Comparison of ENCODE assay signal across 1 cellular context in the genomic region with DNA sequence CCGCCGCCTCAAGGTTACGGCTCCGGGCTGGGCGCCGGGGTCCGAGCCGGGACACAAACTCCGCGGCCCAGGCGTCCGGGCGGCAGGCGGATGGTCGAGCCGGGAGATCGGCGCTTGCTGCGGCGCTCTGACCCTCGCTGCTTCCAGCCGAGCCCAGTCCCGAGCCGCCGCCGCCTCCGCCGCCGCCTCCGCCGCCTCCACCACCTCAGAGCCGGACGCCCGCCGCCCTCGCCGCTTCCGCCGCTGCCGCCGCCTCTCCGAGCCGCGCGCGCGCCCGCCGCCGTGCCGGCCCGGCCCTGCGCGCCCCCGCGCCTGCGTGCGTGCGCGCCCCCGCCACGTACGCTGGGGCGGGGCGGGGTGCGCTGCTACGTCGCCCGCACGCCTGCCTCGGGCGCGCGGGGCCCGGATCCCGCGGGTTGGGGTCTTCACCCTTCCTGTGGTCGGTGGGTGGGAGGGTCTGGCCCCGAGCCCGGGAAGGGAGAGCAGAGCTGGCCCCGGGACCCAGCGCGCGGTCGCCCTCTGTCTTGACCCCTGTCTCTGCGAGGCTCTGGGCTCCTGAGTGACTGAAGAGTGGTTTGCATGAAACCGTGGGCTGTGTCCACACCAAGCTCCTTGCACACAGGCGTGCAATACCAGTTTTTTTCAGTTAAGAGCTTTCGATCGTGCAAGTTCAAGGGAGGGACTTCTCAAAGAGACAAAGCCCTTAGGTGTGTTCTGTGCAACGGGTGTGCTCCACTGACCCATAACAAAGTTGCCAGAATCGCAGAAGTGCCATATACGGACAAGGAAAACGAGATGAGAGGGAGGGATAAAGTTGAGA.
TF ChIP-seq lines count a peak whose summit lies in the region.

A gene (minus strand): TSS at position 256 of the 820 bp plus-strand sequence. CDS start 328 bp downstream, outside the sequence.

TF ChIP-seq in HepG2, 621 proteins besides CTCF, POLR2A, EP300 and RAD21 (continued from another document and continues in another):
- TF ChIP-seq, protein P1, sequence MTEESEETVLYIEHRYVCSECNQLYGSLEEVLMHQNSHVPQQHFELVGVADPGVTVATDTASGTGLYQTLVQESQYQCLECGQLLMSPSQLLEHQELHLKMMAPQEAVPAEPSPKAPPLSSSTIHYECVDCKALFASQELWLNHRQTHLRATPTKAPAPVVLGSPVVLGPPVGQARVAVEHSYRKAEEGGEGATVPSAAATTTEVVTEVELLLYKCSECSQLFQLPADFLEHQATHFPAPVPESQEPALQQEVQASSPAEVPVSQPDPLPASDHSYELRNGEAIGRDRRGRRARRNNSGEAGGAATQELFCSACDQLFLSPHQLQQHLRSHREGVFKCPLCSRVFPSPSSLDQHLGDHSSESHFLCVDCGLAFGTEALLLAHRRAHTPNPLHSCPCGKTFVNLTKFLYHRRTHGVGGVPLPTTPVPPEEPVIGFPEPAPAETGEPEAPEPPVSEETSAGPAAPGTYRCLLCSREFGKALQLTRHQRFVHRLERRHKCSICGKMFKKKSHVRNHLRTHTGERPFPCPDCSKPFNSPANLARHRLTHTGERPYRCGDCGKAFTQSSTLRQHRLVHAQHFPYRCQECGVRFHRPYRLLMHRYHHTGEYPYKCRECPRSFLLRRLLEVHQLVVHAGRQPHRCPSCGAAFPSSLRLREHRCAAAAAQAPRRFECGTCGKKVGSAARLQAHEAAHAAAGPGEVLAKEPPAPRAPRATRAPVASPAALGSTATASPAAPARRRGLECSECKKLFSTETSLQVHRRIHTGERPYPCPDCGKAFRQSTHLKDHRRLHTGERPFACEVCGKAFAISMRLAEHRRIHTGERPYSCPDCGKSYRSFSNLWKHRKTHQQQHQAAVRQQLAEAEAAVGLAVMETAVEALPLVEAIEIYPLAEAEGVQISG (CRISPR knock-in tag; IDR thresholded peaks at IDR 0.05): peak; percentile 8; the same call in 1 of the 2 replicates
- no peak for TF ChIP-seq KLF11 (CRISPR knock-in tag; IDR thresholded peaks at IDR 0.05)
- TF ChIP-seq DMAP1 (CRISPR knock-in tag; IDR thresholded peaks at IDR 0.05): peak; percentile 59
- TF ChIP-seq, protein P2, sequence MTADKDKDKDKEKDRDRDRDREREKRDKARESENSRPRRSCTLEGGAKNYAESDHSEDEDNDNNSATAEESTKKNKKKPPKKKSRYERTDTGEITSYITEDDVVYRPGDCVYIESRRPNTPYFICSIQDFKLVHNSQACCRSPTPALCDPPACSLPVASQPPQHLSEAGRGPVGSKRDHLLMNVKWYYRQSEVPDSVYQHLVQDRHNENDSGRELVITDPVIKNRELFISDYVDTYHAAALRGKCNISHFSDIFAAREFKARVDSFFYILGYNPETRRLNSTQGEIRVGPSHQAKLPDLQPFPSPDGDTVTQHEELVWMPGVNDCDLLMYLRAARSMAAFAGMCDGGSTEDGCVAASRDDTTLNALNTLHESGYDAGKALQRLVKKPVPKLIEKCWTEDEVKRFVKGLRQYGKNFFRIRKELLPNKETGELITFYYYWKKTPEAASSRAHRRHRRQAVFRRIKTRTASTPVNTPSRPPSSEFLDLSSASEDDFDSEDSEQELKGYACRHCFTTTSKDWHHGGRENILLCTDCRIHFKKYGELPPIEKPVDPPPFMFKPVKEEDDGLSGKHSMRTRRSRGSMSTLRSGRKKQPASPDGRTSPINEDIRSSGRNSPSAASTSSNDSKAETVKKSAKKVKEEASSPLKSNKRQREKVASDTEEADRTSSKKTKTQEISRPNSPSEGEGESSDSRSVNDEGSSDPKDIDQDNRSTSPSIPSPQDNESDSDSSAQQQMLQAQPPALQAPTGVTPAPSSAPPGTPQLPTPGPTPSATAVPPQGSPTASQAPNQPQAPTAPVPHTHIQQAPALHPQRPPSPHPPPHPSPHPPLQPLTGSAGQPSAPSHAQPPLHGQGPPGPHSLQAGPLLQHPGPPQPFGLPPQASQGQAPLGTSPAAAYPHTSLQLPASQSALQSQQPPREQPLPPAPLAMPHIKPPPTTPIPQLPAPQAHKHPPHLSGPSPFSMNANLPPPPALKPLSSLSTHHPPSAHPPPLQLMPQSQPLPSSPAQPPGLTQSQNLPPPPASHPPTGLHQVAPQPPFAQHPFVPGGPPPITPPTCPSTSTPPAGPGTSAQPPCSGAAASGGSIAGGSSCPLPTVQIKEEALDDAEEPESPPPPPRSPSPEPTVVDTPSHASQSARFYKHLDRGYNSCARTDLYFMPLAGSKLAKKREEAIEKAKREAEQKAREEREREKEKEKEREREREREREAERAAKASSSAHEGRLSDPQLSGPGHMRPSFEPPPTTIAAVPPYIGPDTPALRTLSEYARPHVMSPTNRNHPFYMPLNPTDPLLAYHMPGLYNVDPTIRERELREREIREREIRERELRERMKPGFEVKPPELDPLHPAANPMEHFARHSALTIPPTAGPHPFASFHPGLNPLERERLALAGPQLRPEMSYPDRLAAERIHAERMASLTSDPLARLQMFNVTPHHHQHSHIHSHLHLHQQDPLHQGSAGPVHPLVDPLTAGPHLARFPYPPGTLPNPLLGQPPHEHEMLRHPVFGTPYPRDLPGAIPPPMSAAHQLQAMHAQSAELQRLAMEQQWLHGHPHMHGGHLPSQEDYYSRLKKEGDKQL (CRISPR knock-in tag; IDR thresholded peaks at IDR 0.05; ENCODE audit: low read depth): no peak
- peak; percentile 22 for TF ChIP-seq ZSCAN21 (CRISPR knock-in tag; IDR thresholded peaks at IDR 0.05; ENCODE audit: borderline replicate concordance)
- 0 out of 2 replicates have a peak, but pooled peaks have one; percentile 48 for TF ChIP-seq ISL2 (CRISPR knock-in tag; IDR thresholded peaks at IDR 0.05)
- 0 out of 2 replicates have a peak, but pooled peaks have one; percentile 41 for TF ChIP-seq THAP11 (CRISPR knock-in tag; IDR thresholded peaks at IDR 0.05)
- TF ChIP-seq SAFB2 (CRISPR knock-in tag; IDR thresholded peaks at IDR 0.05; ENCODE audit: borderline replicate concordance, low read depth): no peak
- peak; percentile 26 for TF ChIP-seq HNRNPLL (IDR thresholded peaks at IDR 0.05; ENCODE audit: low read depth, low read length, poor library complexity, severe bottlenecking)
- no peak for TF ChIP-seq MXD4 (CRISPR knock-in tag; IDR thresholded peaks at IDR 0.05)
- peak; percentile 38; the same call in 1 of the 2 replicates for TF ChIP-seq GATAD1 (CRISPR knock-in tag; IDR thresholded peaks at IDR 0.05)
- TF ChIP-seq, protein P3, sequence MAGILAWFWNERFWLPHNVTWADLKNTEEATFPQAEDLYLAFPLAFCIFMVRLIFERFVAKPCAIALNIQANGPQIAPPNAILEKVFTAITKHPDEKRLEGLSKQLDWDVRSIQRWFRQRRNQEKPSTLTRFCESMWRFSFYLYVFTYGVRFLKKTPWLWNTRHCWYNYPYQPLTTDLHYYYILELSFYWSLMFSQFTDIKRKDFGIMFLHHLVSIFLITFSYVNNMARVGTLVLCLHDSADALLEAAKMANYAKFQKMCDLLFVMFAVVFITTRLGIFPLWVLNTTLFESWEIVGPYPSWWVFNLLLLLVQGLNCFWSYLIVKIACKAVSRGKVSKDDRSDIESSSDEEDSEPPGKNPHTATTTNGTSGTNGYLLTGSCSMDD (CRISPR knock-in tag; IDR thresholded peaks at IDR 0.05): 0 out of 2 replicates have a peak, but pooled peaks have one; percentile 31
- peak; percentile 35; the same call in 1 of the 2 replicates for TF ChIP-seq ZNF501 (CRISPR knock-in tag; IDR thresholded peaks at IDR 0.05)
- TF ChIP-seq, protein P4, sequence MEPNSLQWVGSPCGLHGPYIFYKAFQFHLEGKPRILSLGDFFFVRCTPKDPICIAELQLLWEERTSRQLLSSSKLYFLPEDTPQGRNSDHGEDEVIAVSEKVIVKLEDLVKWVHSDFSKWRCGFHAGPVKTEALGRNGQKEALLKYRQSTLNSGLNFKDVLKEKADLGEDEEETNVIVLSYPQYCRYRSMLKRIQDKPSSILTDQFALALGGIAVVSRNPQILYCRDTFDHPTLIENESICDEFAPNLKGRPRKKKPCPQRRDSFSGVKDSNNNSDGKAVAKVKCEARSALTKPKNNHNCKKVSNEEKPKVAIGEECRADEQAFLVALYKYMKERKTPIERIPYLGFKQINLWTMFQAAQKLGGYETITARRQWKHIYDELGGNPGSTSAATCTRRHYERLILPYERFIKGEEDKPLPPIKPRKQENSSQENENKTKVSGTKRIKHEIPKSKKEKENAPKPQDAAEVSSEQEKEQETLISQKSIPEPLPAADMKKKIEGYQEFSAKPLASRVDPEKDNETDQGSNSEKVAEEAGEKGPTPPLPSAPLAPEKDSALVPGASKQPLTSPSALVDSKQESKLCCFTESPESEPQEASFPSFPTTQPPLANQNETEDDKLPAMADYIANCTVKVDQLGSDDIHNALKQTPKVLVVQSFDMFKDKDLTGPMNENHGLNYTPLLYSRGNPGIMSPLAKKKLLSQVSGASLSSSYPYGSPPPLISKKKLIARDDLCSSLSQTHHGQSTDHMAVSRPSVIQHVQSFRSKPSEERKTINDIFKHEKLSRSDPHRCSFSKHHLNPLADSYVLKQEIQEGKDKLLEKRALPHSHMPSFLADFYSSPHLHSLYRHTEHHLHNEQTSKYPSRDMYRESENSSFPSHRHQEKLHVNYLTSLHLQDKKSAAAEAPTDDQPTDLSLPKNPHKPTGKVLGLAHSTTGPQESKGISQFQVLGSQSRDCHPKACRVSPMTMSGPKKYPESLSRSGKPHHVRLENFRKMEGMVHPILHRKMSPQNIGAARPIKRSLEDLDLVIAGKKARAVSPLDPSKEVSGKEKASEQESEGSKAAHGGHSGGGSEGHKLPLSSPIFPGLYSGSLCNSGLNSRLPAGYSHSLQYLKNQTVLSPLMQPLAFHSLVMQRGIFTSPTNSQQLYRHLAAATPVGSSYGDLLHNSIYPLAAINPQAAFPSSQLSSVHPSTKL (CRISPR knock-in tag; IDR thresholded peaks at IDR 0.05): peak; percentile 5; the same call in 1 of the 2 replicates
- no peak for TF ChIP-seq JUNB (CRISPR knock-in tag; IDR thresholded peaks at IDR 0.05; ENCODE audit: borderline replicate concordance)
- TF ChIP-seq TSC22D2 (CRISPR knock-in tag; IDR thresholded peaks at IDR 0.05; ENCODE audit: borderline replicate concordance): no peak
- peak; percentile 14; the same call in 1 of the 2 replicates for TF ChIP-seq ZFP90 (CRISPR knock-in tag; IDR thresholded peaks at IDR 0.05; ENCODE audit: borderline replicate concordance)
- peak; percentile 31; the same call in 1 of the 2 replicates for TF ChIP-seq IRF2 (CRISPR knock-in tag; IDR thresholded peaks at IDR 0.05)
- TF ChIP-seq POLR2G (IDR thresholded peaks at IDR 0.05; ENCODE audit: low read depth, low read length): peak; percentile 78
- peak; percentile 19; the same call in 1 of the 2 replicates for TF ChIP-seq NFKB2 (CRISPR knock-in tag; IDR thresholded peaks at IDR 0.05; ENCODE audit: borderline replicate concordance)
- peak; percentile 57; the same call in 1 of the 2 replicates for TF ChIP-seq KMT2B (CRISPR knock-in tag; IDR thresholded peaks at IDR 0.05)
- no peak for TF ChIP-seq BHLHE40 (IDR thresholded peaks at IDR 0.05; ENCODE audit: low read length)
- TF ChIP-seq, protein P5, sequence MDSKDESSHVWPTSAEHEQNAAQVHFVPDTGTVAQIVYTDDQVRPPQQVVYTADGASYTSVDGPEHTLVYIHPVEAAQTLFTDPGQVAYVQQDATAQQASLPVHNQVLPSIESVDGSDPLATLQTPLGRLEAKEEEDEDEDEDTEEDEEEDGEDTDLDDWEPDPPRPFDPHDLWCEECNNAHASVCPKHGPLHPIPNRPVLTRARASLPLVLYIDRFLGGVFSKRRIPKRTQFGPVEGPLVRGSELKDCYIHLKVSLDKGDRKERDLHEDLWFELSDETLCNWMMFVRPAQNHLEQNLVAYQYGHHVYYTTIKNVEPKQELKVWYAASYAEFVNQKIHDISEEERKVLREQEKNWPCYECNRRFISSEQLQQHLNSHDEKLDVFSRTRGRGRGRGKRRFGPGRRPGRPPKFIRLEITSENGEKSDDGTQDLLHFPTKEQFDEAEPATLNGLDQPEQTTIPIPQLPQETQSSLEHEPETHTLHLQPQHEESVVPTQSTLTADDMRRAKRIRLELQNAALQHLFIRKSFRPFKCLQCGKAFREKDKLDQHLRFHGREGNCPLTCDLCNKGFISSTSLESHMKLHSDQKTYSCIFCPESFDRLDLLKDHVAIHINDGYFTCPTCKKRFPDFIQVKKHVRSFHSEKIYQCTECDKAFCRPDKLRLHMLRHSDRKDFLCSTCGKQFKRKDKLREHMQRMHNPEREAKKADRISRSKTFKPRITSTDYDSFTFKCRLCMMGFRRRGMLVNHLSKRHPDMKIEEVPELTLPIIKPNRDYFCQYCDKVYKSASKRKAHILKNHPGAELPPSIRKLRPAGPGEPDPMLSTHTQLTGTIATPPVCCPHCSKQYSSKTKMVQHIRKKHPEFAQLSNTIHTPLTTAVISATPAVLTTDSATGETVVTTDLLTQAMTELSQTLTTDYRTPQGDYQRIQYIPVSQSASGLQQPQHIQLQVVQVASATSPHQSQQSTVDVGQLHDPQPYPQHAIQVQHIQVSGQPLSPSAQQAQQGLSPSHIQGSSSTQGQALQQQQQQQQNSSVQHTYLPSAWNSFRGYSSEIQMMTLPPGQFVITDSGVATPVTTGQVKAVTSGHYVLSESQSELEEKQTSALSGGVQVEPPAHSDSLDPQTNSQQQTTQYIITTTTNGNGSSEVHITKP (CRISPR knock-in tag; IDR thresholded peaks at IDR 0.05; ENCODE audit: low read depth): 0 out of 2 replicates have a peak, but pooled peaks have one; percentile 13
- TF ChIP-seq HDAC1 (CRISPR knock-in tag; IDR thresholded peaks at IDR 0.05): peak; percentile 66
- TF ChIP-seq ZNF616 (CRISPR knock-in tag; IDR thresholded peaks at IDR 0.05; ENCODE audit: low read depth): no peak; the same call in 1 of the 2 replicates
- TF ChIP-seq, protein P6, sequence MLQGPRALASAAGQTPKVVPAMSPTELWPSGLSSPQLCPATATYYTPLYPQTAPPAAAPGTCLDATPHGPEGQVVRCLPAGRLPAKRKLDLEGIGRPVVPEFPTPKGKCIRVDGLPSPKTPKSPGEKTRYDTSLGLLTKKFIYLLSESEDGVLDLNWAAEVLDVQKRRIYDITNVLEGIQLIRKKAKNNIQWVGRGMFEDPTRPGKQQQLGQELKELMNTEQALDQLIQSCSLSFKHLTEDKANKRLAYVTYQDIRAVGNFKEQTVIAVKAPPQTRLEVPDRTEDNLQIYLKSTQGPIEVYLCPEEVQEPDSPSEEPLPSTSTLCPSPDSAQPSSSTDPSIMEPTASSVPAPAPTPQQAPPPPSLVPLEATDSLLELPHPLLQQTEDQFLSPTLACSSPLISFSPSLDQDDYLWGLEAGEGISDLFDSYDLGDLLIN (CRISPR knock-in tag; IDR thresholded peaks at IDR 0.05; ENCODE audit: borderline replicate concordance): no peak
